In the genomic region with DNA sequence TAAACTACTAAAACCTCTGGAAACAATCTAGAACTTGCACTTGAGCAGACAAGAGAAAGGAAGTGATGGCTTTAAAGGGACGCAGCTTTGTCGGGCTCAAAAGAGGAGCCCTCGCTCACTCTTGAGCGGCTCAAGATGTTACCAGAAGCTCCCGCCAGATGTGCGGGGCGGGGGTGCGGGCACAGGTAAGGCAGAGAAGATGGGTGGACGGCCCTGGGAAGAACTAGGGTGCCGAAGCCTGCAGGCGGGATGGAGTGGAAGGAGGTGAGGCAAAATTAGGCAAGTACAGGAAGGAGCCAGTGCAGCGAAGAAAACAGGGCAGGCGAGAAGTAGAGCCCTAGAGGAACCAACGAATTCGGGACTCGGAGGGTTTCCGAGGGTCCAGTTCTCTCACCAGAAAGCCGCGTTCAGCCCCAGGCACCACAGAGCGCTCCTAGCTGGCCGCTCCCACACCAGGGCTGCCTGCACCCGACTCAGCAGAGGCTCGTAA, we compare ENCODE assay signal across 8 cellular contexts. TPM values are rescaled to one million over a fixed set of nuclear protein-coding genes. Genes with fewer than 3 reads are reported as not detected.
DNase-seq lines count a peak whose midpoint lies in the region; ATAC-seq, FAIRE-seq and TF ChIP-seq lines count a peak whose summit lies in the region.

No MANE protein-coding gene starts in this region.

- TF ChIP-seq CTCF in A549 (IDR thresholded peaks at IDR 0.05) (no peak), gastroesophageal sphincter (IDR thresholded peaks at IDR 0.05) (no peak), psoas muscle (IDR thresholded peaks at IDR 0.05) (no peak), GM20000 (IDR thresholded peaks at IDR 0.05; ENCODE audit: extremely low read depth, missing control alignments) (no peak)

- ATAC-seq in A549 (peak; percentile 82 to 83), GM19023 (IDR thresholded peaks at IDR 0.05; ENCODE audit: unreplicated experiment) (peak; percentile 22), HG03378 (IDR thresholded peaks at IDR 0.05; ENCODE audit: unreplicated experiment) (peak; percentile 22), gastroesophageal sphincter (peak; percentile 66), psoas muscle (peak; percentile 54 to 73 (median 62))

- DNase-seq in A549 (ENCODE audit: low read depth in 1 of 2, low spot score in 1 of 2) = no peak
- peak; percentile 27 for DNase-seq in activated CD4-positive, alpha-beta T cell treated with anti-CD3 and anti-CD28 coated beads, Interleukin-2, amount 10 ng/mL, durations not matched to agents 7 days and 5 days
- peak in 1 of 2 donors; percentile 57 for DNase-seq in psoas muscle
- DNase-seq in GM20000 (ENCODE audit: low spot score) = no peak
- DNase-seq in cerebellar nuclear complex (lab: John Stamatoyannopoulos, UW) = no peak

- H3K36me3 ChIP-seq in gastroesophageal sphincter = peaks cover 0 to 25% of the 10 kb centered on the region in 2 donors
- peaks cover 10 to 34% of the 10 kb centered on the region in 2 donors for H3K36me3 ChIP-seq in psoas muscle (ENCODE audit: insufficient read depth in 1 of 2, low read depth in 1 of 2)

- 2% methylated on average over 20 of the region's 23 CpGs for WGBS in A549 (ENCODE audit: missing lambda C conversion rate)
- WGBS in gastroesophageal sphincter (ENCODE audit: low coverage in 1 of 2), 2 donors = 0% methylated on average over 4 to 17 of the region's 23 CpGs
- WGBS in psoas muscle, 3 donors = 0 to 1% (median 0%) methylated on average over 17 to 23 of the region's 23 CpGs

- intact Hi-C loops in psoas muscle (cut with DNase I) = no loop called here

- H3K4me3 ChIP-seq in A549 (peak overlapping the region; percentile 67), gastroesophageal sphincter (peak overlapping the region; percentile 50 to 79), psoas muscle (peak overlapping the region; percentile 79)

- POLR2A ChIA-PET in A549 (lab: Yijun Ruan, JAX) = interaction anchor here (0.6 to 3.0 kb wide), 16 partner anchors 9 to 216 kb away, joined by 3 to 43 read pairs (median 5); a partner anchor contains a TSS
- POLR2A ChIA-PET in activated CD4-positive, alpha-beta T cell treated with anti-CD3 and anti-CD28 coated beads, Interleukin-2, amount 10 ng/mL, durations not matched to agents 7 days and 5 days (lab: Charles Lee) = interaction anchor here (0.9 to 1.4 kb wide), 2 partner anchors 30 to 70 kb away, joined by 6 to 8 read pairs; a partner anchor contains a TSS

- FAIRE-seq in A549 (lab: Jason Lieb, UNC) = no peak

- TF ChIP-seq EP300 in A549 (IDR thresholded peaks at IDR 0.05) (no peak), gastroesophageal sphincter (IDR thresholded peaks at IDR 0.05) (no peak)

- peak overlapping the region; percentile 79 to 89 for H3K27ac ChIP-seq in A549
- peak overlapping the region; percentile 58 to 95 (median 94) for H3K27ac ChIP-seq in gastroesophageal sphincter
- H3K27ac ChIP-seq in psoas muscle = peak overlapping the region; percentile 90

- H3K27me3 ChIP-seq in gastroesophageal sphincter = no peaks in the 10 kb centered on the region
- no peaks in the 10 kb centered on the region for H3K27me3 ChIP-seq in psoas muscle (ENCODE audit: insufficient read depth in 3 of 3, low read length in 2 of 3)

- H3K9me3 ChIP-seq in A549 (no peaks in the 10 kb centered on the region), gastroesophageal sphincter (no peaks in the 10 kb centered on the region), psoas muscle (no peaks in the 10 kb centered on the region)

- H3K4me2 ChIP-seq in A549 = peak overlapping the region; percentile 87

- CTCF ChIA-PET in A549 (lab: Yijun Ruan, JAX) = interaction anchor here (0.7 to 7.8 kb wide), 20 partner anchors 9 to 164 kb away, joined by 3 to 65 read pairs (median 4); a partner anchor contains a TSS
- CTCF ChIA-PET in activated CD4-positive, alpha-beta T cell treated with anti-CD3 and anti-CD28 coated beads, Interleukin-2, amount 10 ng/mL, durations not matched to agents 7 days and 5 days (lab: Charles Lee) = interaction anchor here (0.5 to 3.0 kb wide), 8 partner anchors 10 to 524 kb away, joined by 3 to 15 read pairs (median 4); a partner anchor contains a TSS

- peak in 1 of 2 experiments; percentile 29; a peak in 2 of 5 replicates for TF ChIP-seq RAD21 in A549 (conservative IDR thresholded peaks at IDR 0.05 in 1 of 2, IDR thresholded peaks at IDR 0.05 in 1 of 2)

- H3K36me3 Mint-ChIP-seq in activated CD4-positive, alpha-beta T cell treated with anti-CD3 and anti-CD28 coated beads, Interleukin-2, amount 10 ng/mL, durations not matched to agents 7 days and 5 days (ENCODE audit: low read depth) = peaks cover 30% of the 10 kb centered on the region

- H3K4me3 Mint-ChIP-seq in activated CD4-positive, alpha-beta T cell treated with anti-CD3 and anti-CD28 coated beads, Interleukin-2, amount 10 ng/mL, durations not matched to agents 7 days and 5 days = peak overlapping the region; percentile 98

- peaks cover 22% of the 10 kb centered on the region for H3K4me1 ChIP-seq in A549
- peaks cover 6 to 58% (median 16%) of the 10 kb centered on the region in 3 donors for H3K4me1 ChIP-seq in gastroesophageal sphincter
- H3K4me1 ChIP-seq in psoas muscle = peaks cover 40% of the 10 kb centered on the region

- H3K4me1 Mint-ChIP-seq in activated CD4-positive, alpha-beta T cell treated with anti-CD3 and anti-CD28 coated beads, Interleukin-2, amount 10 ng/mL, durations not matched to agents 7 days and 5 days = peaks cover 43% of the 10 kb centered on the region

- peak overlapping the region; percentile 95 for H3K27ac Mint-ChIP-seq in activated CD4-positive, alpha-beta T cell treated with anti-CD3 and anti-CD28 coated beads, Interleukin-2, amount 10 ng/mL, durations not matched to agents 7 days and 5 days

- TF ChIP-seq POLR2A in A549 (IDR thresholded peaks at IDR 0.05; ENCODE audit: low read length) (no peak), gastroesophageal sphincter (IDR thresholded peaks at IDR 0.05) (no peak)

- no peaks in the 10 kb centered on the region for H3K9me3 Mint-ChIP-seq in activated CD4-positive, alpha-beta T cell treated with anti-CD3 and anti-CD28 coated beads, Interleukin-2, amount 10 ng/mL, durations not matched to agents 7 days and 5 days

- H3K27me3 Mint-ChIP-seq in activated CD4-positive, alpha-beta T cell treated with anti-CD3 and anti-CD28 coated beads, Interleukin-2, amount 10 ng/mL, durations not matched to agents 7 days and 5 days = no peaks in the 10 kb centered on the region

RNA-seq across cellular contexts. Expression of a gene that starts 0.4 kb away (rescaled TPM):
- polyA plus RNA-seq in A549 (2011; rRNA removed) (28.3 and 45.9 TPM in 2 replicates), A549 (2017; fragmentation: RNase III; extraction: RNeasy Plus Mini Kit Qiagen cat#74134 plus additional on column Dnase treatment) (19.4 to 24.2 TPM (median 22.6 TPM) in 3 replicates), psoas muscle (10 to 100 TPM; 13.9 to 35.0 (median 15.2) TPM)
- 30.7 and 35.7 TPM in 2 replicates for polyA plus RNA-seq in A549 (2012; cell fraction: cytosol; rRNA removed)
- polyA plus RNA-seq in A549 (2012; cell fraction: nucleus; rRNA removed) = 28.6 and 30.0 TPM in 2 replicates
- 128 and 148 TPM in 2 replicates for polyA minus RNA-seq in A549 (2011; rRNA and poly(A)+ RNA removed)
- 10 to 100 TPM; 60.2 to 65.9 TPM for total RNA-seq in activated CD4-positive, alpha-beta T cell treated with anti-CD3 and anti-CD28 coated beads, Interleukin-2, amount 10 ng/mL, durations not matched to agents 7 days and 5 days
- total RNA-seq in gastroesophageal sphincter (10 to 100 TPM; 50.6 to 65.8 (median 54.4) TPM), psoas muscle (10 to 100 TPM; 31.7 to 43.2 (median 37.6) TPM)

RNA-seq across cellular contexts. Expression of a gene that starts 0.7 kb away (rescaled TPM):
- 73.3 and 79.3 TPM in 2 replicates for polyA plus RNA-seq in A549 (2011; rRNA removed)
- 341 and 366 TPM in 2 replicates for polyA plus RNA-seq in A549 (2012; cell fraction: cytosol; rRNA removed)
- polyA plus RNA-seq in A549 (2012; cell fraction: nucleus; rRNA removed) = 285 and 439 TPM in 2 replicates
- 151 to 161 TPM (median 156 TPM) in 3 replicates for polyA plus RNA-seq in A549 (2017; fragmentation: RNase III; extraction: RNeasy Plus Mini Kit Qiagen cat#74134 plus additional on column Dnase treatment)
- 126 and 154 TPM in 2 replicates for polyA minus RNA-seq in A549 (2011; rRNA and poly(A)+ RNA removed)
- total RNA-seq in activated CD4-positive, alpha-beta T cell treated with anti-CD3 and anti-CD28 coated beads, Interleukin-2, amount 10 ng/mL, durations not matched to agents 7 days and 5 days = 10 to 100 TPM; 61.6 TPM
- 10 to 100 TPM; 21.8 to 56.6 (median 40.6) TPM for total RNA-seq in gastroesophageal sphincter
- 10 to 100 TPM; 46.9 to 78.1 (median 50.4) TPM for total RNA-seq in psoas muscle
- 10 to 100 TPM; 68.8 to 90.2 (median 81.0) TPM for polyA plus RNA-seq in psoas muscle

RNA-seq across cellular contexts. Expression of a gene that starts 31.2 kb away (rescaled TPM):
- polyA plus RNA-seq in A549 (2011; rRNA removed) (17.8 and 26.1 TPM in 2 replicates), A549 (2017; fragmentation: RNase III; extraction: RNeasy Plus Mini Kit Qiagen cat#74134 plus additional on column Dnase treatment) (37.3 to 40.7 TPM (median 37.9 TPM) in 3 replicates), psoas muscle (10 to 100 TPM in 1 of 3 donors, 1 to 10 TPM in 2; 3.8 to 13.3 (median 5.3) TPM)
- polyA plus RNA-seq in A549 (2012; cell fraction: cytosol; rRNA removed) = 26.0 and 33.5 TPM in 2 replicates
- polyA plus RNA-seq in A549 (2012; cell fraction: nucleus; rRNA removed) = 25.9 and 35.2 TPM in 2 replicates
- 8.3 and 9.2 TPM in 2 replicates for polyA minus RNA-seq in A549 (2011; rRNA and poly(A)+ RNA removed)
- 10 to 100 TPM; 17.4 to 18.5 TPM for total RNA-seq in activated CD4-positive, alpha-beta T cell treated with anti-CD3 and anti-CD28 coated beads, Interleukin-2, amount 10 ng/mL, durations not matched to agents 7 days and 5 days
- total RNA-seq in gastroesophageal sphincter (1 to 10 TPM; 4.0 to 6.8 (median 4.8) TPM), psoas muscle (1 to 10 TPM in 2 of 4 donors, under 1 TPM in 2; 0.26 to 3.3 (median 1.4) TPM)

RNA-seq across cellular contexts. Expression of a gene that starts 41.8 kb away (rescaled TPM):
- polyA plus RNA-seq in A549 (2011; rRNA removed) (48.0 and 48.6 TPM in 2 replicates), A549 (2017; fragmentation: RNase III; extraction: RNeasy Plus Mini Kit Qiagen cat#74134 plus additional on column Dnase treatment) (46.3 to 48.1 TPM (median 47.0 TPM) in 3 replicates), psoas muscle (100 to 1,000 TPM in 1 of 3 donors, 10 to 100 TPM in 2; 71.0 to 108 (median 89.2) TPM)
- polyA plus RNA-seq in A549 (2012; cell fraction: cytosol; rRNA removed) = 34.8 and 40.4 TPM in 2 replicates
- 39.8 and 41.7 TPM in 2 replicates for polyA plus RNA-seq in A549 (2012; cell fraction: nucleus; rRNA removed)
- polyA minus RNA-seq in A549 (2011; rRNA and poly(A)+ RNA removed) = 49.3 and 59.8 TPM in 2 replicates
- 10 to 100 TPM; 56.7 to 62.3 TPM for total RNA-seq in activated CD4-positive, alpha-beta T cell treated with anti-CD3 and anti-CD28 coated beads, Interleukin-2, amount 10 ng/mL, durations not matched to agents 7 days and 5 days
- total RNA-seq in gastroesophageal sphincter (10 to 100 TPM; 24.4 to 33.9 (median 26.0) TPM), psoas muscle (10 to 100 TPM; 45.2 to 67.9 (median 55.2) TPM)

RNA-seq across cellular contexts. Expression of a gene that starts 46.8 kb away (rescaled TPM):
- polyA plus RNA-seq in A549 (2011; rRNA removed) (65.4 and 77.5 TPM in 2 replicates), A549 (2017; fragmentation: RNase III; extraction: RNeasy Plus Mini Kit Qiagen cat#74134 plus additional on column Dnase treatment) (103 to 113 TPM (median 112 TPM) in 3 replicates), psoas muscle (100 to 1,000 TPM in 1 of 3 donors, 10 to 100 TPM in 2; 41.0 to 141 (median 73.5) TPM)
- polyA plus RNA-seq in A549 (2012; cell fraction: cytosol; rRNA removed) = 116 and 139 TPM in 2 replicates
- polyA plus RNA-seq in A549 (2012; cell fraction: nucleus; rRNA removed) = 273 and 349 TPM in 2 replicates
- 86.3 and 94.3 TPM in 2 replicates for polyA minus RNA-seq in A549 (2011; rRNA and poly(A)+ RNA removed)
- total RNA-seq in activated CD4-positive, alpha-beta T cell treated with anti-CD3 and anti-CD28 coated beads, Interleukin-2, amount 10 ng/mL, durations not matched to agents 7 days and 5 days = 10 to 100 TPM; 72.5 to 86.1 TPM
- total RNA-seq in gastroesophageal sphincter (10 to 100 TPM; 16.8 to 25.8 (median 19.9) TPM), psoas muscle (10 to 100 TPM; 31.6 to 45.4 (median 37.0) TPM)

Comparison
In these comparisons a context has a peak if more than half of its experiments do, and no peak if none do; other contexts are left out.
1. ATAC-seq: peak in every context shown above with its lines; median percentile 82 in A549; 66 in gastroesophageal sphincter; 62 in psoas muscle; 22 in GM19023; 22 in HG03378.